Comparison of ENCODE assay signal across 15 cellular contexts in the genomic region with DNA sequence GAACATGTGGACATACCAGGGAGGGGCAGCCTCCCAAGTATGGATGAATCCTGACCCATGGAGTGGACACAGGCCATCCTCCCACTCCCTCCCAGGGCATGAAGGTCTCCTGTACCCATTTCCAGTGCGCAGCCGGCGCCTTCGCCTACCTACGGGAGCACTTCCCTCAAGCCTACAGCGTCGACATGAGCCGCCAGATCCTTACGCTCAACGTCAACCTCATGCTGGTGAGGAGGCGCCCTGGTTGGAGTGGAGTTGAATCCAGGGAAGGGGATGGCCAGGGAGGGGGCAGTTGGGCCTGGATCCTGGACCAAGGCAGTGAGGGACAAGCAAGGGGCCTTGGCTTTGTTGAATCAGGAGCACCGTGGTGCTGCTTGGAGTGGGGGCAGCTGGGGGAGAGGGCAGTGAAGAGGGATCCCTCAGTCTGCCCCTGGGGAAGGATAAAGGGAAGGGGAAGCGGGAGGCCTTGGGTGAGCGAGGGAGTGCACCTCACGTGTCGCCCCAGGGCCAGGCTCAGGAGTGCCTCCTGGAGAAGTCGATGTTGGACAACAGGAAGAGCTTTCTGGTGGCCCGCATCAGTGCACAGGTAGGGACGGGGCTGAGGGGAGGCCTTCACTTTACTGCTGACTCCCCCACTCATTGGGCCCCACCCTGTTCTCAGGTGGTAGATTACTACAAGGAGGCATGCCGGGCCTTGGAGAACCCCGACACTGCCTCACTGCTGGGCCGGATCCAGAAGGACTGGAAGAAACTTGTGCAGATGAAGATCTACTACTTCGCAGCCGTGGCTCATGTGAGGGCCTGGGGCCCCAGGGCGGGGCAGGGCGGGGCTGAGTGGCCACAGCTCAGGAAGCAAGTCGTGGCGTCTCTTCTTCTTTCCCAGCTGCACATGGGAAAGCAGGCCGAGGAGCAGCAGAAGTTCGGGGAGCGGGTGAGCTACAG. TPM values are rescaled to one million over a fixed set of nuclear protein-coding genes. Genes with fewer than 3 reads are reported as not detected.
DNase-seq lines count a peak whose midpoint lies in the region; ATAC-seq, FAIRE-seq and TF ChIP-seq lines count a peak whose summit lies in the region.
"Had no signal": no experiment of that assay in that cellular context is flagged by ENCODE, and none has a peak within 500 bp of the region (broad histone marks: within the 10 kb centered on the region; RNA-seq: fewer than 3 reads in every experiment).

No MANE protein-coding gene starts in this region.

- POLR2A ChIA-PET in WTC11 (lab: Charles Lee), result no interaction called here

- H3K9me1 ChIP-seq in keratinocyte (ENCODE audit: control insufficient read depth, extremely low read depth, insufficient read depth, low read length), result peaks cover 2% of the 10 kb centered on the region

- dilution Hi-C loops in keratinocyte (cut with MboI; ENCODE audit: extremely low pct_ligation_motif_present, low sequenced_read_pairs), result no loop called here

- H3K36me3 ChIP-seq in keratinocyte (ENCODE audit: control insufficient read depth in 2 of 2, extremely low read depth in 1 of 2, insufficient read depth in 2 of 2, low read length in 2 of 2) (peaks cover 15 to 33% of the 10 kb centered on the region in 2 experiments), thymus (ENCODE audit: control insufficient read depth, insufficient read depth) (peaks cover 58% of the 10 kb centered on the region)

- no peak overlapping the region for H3K4me3 Mint-ChIP-seq in activated T-cell treated with anti-CD3 and anti-CD28 coated beads, Interleukin-2, amount 50 U/mL, for 24 hours
- no peak overlapping the region for H3K4me3 Mint-ChIP-seq in WTC11
- no peak overlapping the region for H3K4me3 Mint-ChIP-seq in endothelial cell (ENCODE audit: unreplicated experiment)
- H3K4me3 Mint-ChIP-seq: activated CD4-positive, alpha-beta T cell treated with anti-CD3 and anti-CD28 coated beads for 36 hours; effector memory CD8-positive, alpha-beta T cell; naive B cell had no signal

- no peak for FAIRE-seq in keratinocyte (lab: Jason Lieb, UNC)
- FAIRE-seq: astrocyte had no signal

- H3K4me3 ChIP-seq in keratinocyte (ENCODE audit: control insufficient read depth in 2 of 3, extremely low read depth in 1 of 3, insufficient read depth in 2 of 3, low read depth in 1 of 3, low read length in 3 of 3) (no peak overlapping the region), thymus (ENCODE audit: low read length) (no peak overlapping the region)

- H3K79me2 ChIP-seq in keratinocyte (ENCODE audit: control insufficient read depth, insufficient read depth, low read length), result peaks cover 7% of the 10 kb centered on the region

- peak overlapping the region; percentile 37 for H3K27ac Mint-ChIP-seq in activated T-cell treated with anti-CD3 and anti-CD28 coated beads, Interleukin-2, amount 50 U/mL, for 24 hours
- H3K27ac Mint-ChIP-seq in WTC11 (peak overlapping the region; percentile 45), endothelial cell (ENCODE audit: unreplicated experiment) (no peak overlapping the region)
- H3K27ac Mint-ChIP-seq: activated CD4-positive, alpha-beta T cell treated with anti-CD3 and anti-CD28 coated beads for 36 hours had no signal

- no peak for DNase-seq in activated T-cell treated with anti-CD3 and anti-CD28 coated beads, Interleukin-2, amount 50 U/mL, for 24 hours
- DNase-seq in activated T-cell treated with anti-CD3 and anti-CD28 coated beads, Interleukin-2, amount 50 U/mL, for 1 hour, result no peak
- DNase-seq in WTC11 (ENCODE audit: low spot score) (no peak), keratinocyte (ENCODE audit: low read depth, low spot score) (peak; percentile 23), nucleus accumbens (lab: John Stamatoyannopoulos, UW) (no peak), endothelial cell (ENCODE audit: low spot score) (no peak), NCI-H524 treated with DMSO at 0.1 percent for 48 hours (lab: John Stamatoyannopoulos, UW) (no peak)
- DNase-seq: activated CD4-positive, alpha-beta T cell treated with anti-CD3 and anti-CD28 coated beads for 36 hours; effector memory CD8-positive, alpha-beta T cell; naive B cell; retina; stimulated activated CD4-positive, alpha-beta T cell treated with anti-CD3 and anti-CD28 coated beads, Interleukin-4, amount 100 ng/mL, for 4 hours; stimulated activated naive CD4-positive, alpha-beta T cell treated with Interleukin-2 at 50 U/mL for 16 hours had no signal

- WGBS in thymus, result 92% methylated on average over 31 of the region's 31 CpGs

- H3K27me3 Mint-ChIP-seq in activated T-cell treated with anti-CD3 and anti-CD28 coated beads, Interleukin-2, amount 50 U/mL, for 24 hours, result no peaks in the 10 kb centered on the region
- no peaks in the 10 kb centered on the region for H3K27me3 Mint-ChIP-seq in WTC11 (ENCODE audit: low read depth)
- peaks cover 6% of the 10 kb centered on the region for H3K27me3 Mint-ChIP-seq in endothelial cell (ENCODE audit: unreplicated experiment)
- H3K27me3 Mint-ChIP-seq: activated CD4-positive, alpha-beta T cell treated with anti-CD3 and anti-CD28 coated beads for 36 hours; effector memory CD8-positive, alpha-beta T cell; naive B cell had no signal

- CTCF ChIA-PET in WTC11 (lab: Charles Lee), result interaction anchor here (0.6 to 2.2 kb wide), 6 partner anchors 10 to 662 kb away, joined by 3 to 20 read pairs (median 4); partner anchors contain the start of gene PTPN23

- no peaks in the 10 kb centered on the region for H3K9me3 Mint-ChIP-seq in activated T-cell treated with anti-CD3 and anti-CD28 coated beads, Interleukin-2, amount 50 U/mL, for 24 hours
- H3K9me3 Mint-ChIP-seq in WTC11 (no peaks in the 10 kb centered on the region), endothelial cell (ENCODE audit: unreplicated experiment) (no peaks in the 10 kb centered on the region)
- H3K9me3 Mint-ChIP-seq: effector memory CD8-positive, alpha-beta T cell; naive B cell had no signal

- H3K27me3 ChIP-seq in keratinocyte (ENCODE audit: control insufficient read depth, extremely low read depth, insufficient read depth, low read length) (no peaks in the 10 kb centered on the region), thymus (ENCODE audit: control insufficient read depth, insufficient read depth) (no peaks in the 10 kb centered on the region)

- peaks cover 66% of the 10 kb centered on the region for H3K36me3 Mint-ChIP-seq in activated T-cell treated with anti-CD3 and anti-CD28 coated beads, Interleukin-2, amount 50 U/mL, for 24 hours (ENCODE audit: low read depth)
- H3K36me3 Mint-ChIP-seq in WTC11, result peaks cover 10% of the 10 kb centered on the region
- no peaks in the 10 kb centered on the region for H3K36me3 Mint-ChIP-seq in endothelial cell (ENCODE audit: low read depth, unreplicated experiment)
- H3K36me3 Mint-ChIP-seq: naive B cell had no signal

- H3K9ac ChIP-seq in keratinocyte (ENCODE audit: control insufficient read depth, extremely low read depth, insufficient read depth, low read length), result peak overlapping the region; percentile 33

- H3K27ac ChIP-seq in keratinocyte (ENCODE audit: control insufficient read depth, insufficient read depth, low read length) (peak overlapping the region; percentile 36), thymus (ENCODE audit: low read depth) (peak overlapping the region; percentile 18)

- H3K4me2 ChIP-seq in keratinocyte (ENCODE audit: control insufficient read depth, extremely low read depth, insufficient read depth, low read depth, low read length), result peak overlapping the region; percentile 27

- ATAC-seq in WTC11, result no peak
- ATAC-seq: effector memory CD8-positive, alpha-beta T cell had no signal

- no peaks in the 10 kb centered on the region for H3K4me1 Mint-ChIP-seq in activated T-cell treated with anti-CD3 and anti-CD28 coated beads, Interleukin-2, amount 50 U/mL, for 24 hours (ENCODE audit: low read depth)
- H3K4me1 Mint-ChIP-seq in WTC11 (no peaks in the 10 kb centered on the region), endothelial cell (ENCODE audit: unreplicated experiment) (no peaks in the 10 kb centered on the region)
- H3K4me1 Mint-ChIP-seq: activated CD4-positive, alpha-beta T cell treated with anti-CD3 and anti-CD28 coated beads for 36 hours had no signal

- H3K4me1 ChIP-seq in keratinocyte (ENCODE audit: control insufficient read depth, extremely low read depth, insufficient read depth, low read length) (peaks cover 14% of the 10 kb centered on the region), thymus (ENCODE audit: control insufficient read depth, insufficient read depth, low read length) (no peaks in the 10 kb centered on the region)

- H3K9me3 ChIP-seq in keratinocyte (ENCODE audit: control insufficient read depth, low read depth, low read length) (no peaks in the 10 kb centered on the region), thymus (ENCODE audit: control insufficient read depth) (no peaks in the 10 kb centered on the region)

- H4K20me1 ChIP-seq in keratinocyte (ENCODE audit: control insufficient read depth, extremely low read depth, insufficient read depth, low read length), result peaks cover 6% of the 10 kb centered on the region

- H2AFZ ChIP-seq in keratinocyte (ENCODE audit: control insufficient read depth, low read length), result no peak overlapping the region

- TF ChIP-seq CTCF in WTC11 (IDR thresholded peaks at IDR 0.05), result no peak
- TF ChIP-seq CTCF in keratinocyte (optimal IDR thresholded peaks at IDR 0.05 in 1 of 3, IDR thresholded peaks at IDR 0.05 in 1 of 3, conservative IDR thresholded peaks at IDR 0.05 in 1 of 3; ENCODE audit: extremely low read depth in 1 of 3, insufficient read depth in 2 of 3, low read length in 3 of 3), result no peak
- no peak for TF ChIP-seq CTCF in endothelial cell (IDR thresholded peaks at IDR 0.05; ENCODE audit: unreplicated experiment)

TF ChIP-seq in WTC11, 78 proteins besides CTCF, POLR2A, EP300 and RAD21 (continues in another document):
- no peak for TF ChIP-seq GABPB1 (CRISPR knock-in tag; IDR thresholded peaks at IDR 0.05)

RNA-seq across cellular contexts. Expression of gene PTPN23, which starts 25.3 kb away (rescaled TPM):
- total RNA-seq in WTC11 (2021) (44.1 to 53.5 TPM (median 49.8 TPM) in 3 replicates), endothelial cell (ENCODE audit: unreplicated experiment) (47.8 TPM)
- polyA plus RNA-seq in keratinocyte (1.3 to 2.7 TPM (median 1.6 TPM) in 3 replicates), thymus (17.3 TPM)
- 17.5 TPM for polyA plus RNA-seq in keratinocyte (2011; ENCODE audit: low read depth)
- 1.4 and 3.5 TPM in 2 replicates for polyA plus RNA-seq in keratinocyte (2011; cell fraction: cytosol; rRNA removed)
- polyA plus RNA-seq in keratinocyte (2011; cell fraction: nucleus; rRNA removed), result 13.9 and 20.3 TPM in 2 replicates
- polyA plus RNA-seq in keratinocyte (2012; ENCODE audit: low replicate concordance), result 19.3 and 29.2 TPM in 2 replicates
- 10.0 to 45.4 TPM (median 11.1 TPM) in 3 replicates for polyA minus RNA-seq in keratinocyte
- polyA minus RNA-seq in keratinocyte (2011; cell fraction: cytosol; rRNA and poly(A)+ RNA removed), result 15.9 TPM
- 26.5 and 32.1 TPM in 2 replicates for polyA minus RNA-seq in keratinocyte (2011; cell fraction: nucleus; rRNA and poly(A)+ RNA removed)
